Comparison of ENCODE assay signal across 8 cellular contexts in the genomic region with DNA sequence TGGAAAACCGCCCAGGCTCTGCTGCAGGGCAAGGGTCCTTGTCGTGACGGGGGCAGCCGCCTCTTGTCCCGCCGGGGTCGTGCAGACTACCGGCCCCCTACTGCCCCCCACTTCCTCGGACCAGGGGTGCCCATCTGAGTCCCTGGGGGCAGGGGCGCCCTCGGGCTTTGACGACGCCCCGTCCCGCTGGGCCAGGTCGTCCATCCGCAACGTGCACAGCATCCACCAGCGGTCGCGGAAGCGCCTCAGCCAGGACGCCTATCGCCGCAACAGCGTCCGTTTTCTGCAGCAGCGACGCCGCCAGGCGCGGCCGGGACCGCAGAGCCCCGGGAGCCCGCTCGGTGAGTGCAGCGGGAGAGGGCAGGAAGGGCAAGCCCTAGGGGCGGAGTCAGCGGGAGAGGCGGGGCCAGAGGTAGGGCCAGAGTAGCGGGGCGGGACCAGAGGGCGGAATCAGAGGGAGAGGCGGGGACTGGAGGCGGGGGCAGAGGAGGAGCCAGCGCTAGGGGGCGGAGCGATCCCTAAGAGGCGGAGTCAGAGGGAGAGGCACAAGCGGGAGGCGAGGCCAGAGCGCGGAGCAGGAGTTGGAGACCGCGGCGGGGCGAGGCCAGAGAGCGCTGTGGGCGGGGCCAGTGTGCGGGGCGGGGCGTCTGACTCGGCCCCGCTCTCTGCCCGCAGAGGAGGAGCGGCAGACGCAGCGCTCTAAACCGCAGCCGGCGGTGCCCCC.
A peak's percentile ranks its signal among the peaks of the same experiment; 100 is the strongest.
DNase-seq lines count a peak whose midpoint lies in the region; ATAC-seq and TF ChIP-seq lines count a peak whose summit lies in the region.
"Not testable (repeated sequence)": the region's sequence is repeated elsewhere in the genome, so short reads cannot be mapped to it uniquely, and the experiment has no call there.

No MANE protein-coding gene starts in this region.

- not testable (repeated sequence) for H3K4me1 Mint-ChIP-seq in activated B cell treated with CpG ODN at 0.5 μM for 24 hours; osteocyte (ENCODE audit: unreplicated experiment)

- H3K27me3 Mint-ChIP-seq in activated B cell treated with CpG ODN at 0.5 μM for 24 hours; osteocyte (ENCODE audit: unreplicated experiment): not testable (repeated sequence)

- H3K79me2 ChIP-seq in DOHH2 (ENCODE audit: control insufficient read depth, low read length): not testable (repeated sequence)

- H3K9me3 Mint-ChIP-seq in activated B cell treated with CpG ODN at 0.5 μM for 24 hours; osteocyte (ENCODE audit: unreplicated experiment): not testable (repeated sequence)

- not testable (repeated sequence) for H3K4me3 Mint-ChIP-seq in activated B cell treated with CpG ODN at 0.5 μM for 24 hours; osteocyte (ENCODE audit: unreplicated experiment)

- H3K27ac Mint-ChIP-seq in activated B cell treated with CpG ODN at 0.5 μM for 24 hours; osteocyte (ENCODE audit: unreplicated experiment): not testable (repeated sequence)

- CTCF ChIA-PET in activated B cell treated with CpG ODN at 0.5 μM for 24 hours (lab: Charles Lee): not testable (repeated sequence)

- H3K9me2 ChIP-seq in DOHH2 (replicated peaks; ENCODE audit: control insufficient read depth, low read length): not testable (repeated sequence)

- DNase-seq in activated B cell treated with CpG ODN at 0.5 μM for 24 hours: peak; percentile 90
- DNase-seq in activated naive CD4-positive, alpha-beta T cell treated with Interleukin-2 at 50 U/mL for 16 hours: peak; percentile 91
- DNase-seq in Right ventricle myocardium inferior (ENCODE audit: missing footprints): peak; percentile 95
- peak; percentile 89 for DNase-seq in osteocyte (ENCODE audit: extremely low spot score, unreplicated experiment)
- peak; percentile 77 to 84 for DNase-seq in stimulated activated CD8-positive, alpha-beta memory T cell treated with anti-CD3 and anti-CD28 coated beads, Interleukin-4, amount 100 ng/mL, for 1 hour (ENCODE audit: low read depth in 2 of 2, low spot score in 1 of 2)

- not testable (repeated sequence) for H3F3A ChIP-seq in DOHH2 (ENCODE audit: control insufficient read depth, insufficient read depth)

- intact Hi-C loops in activated B cell treated with CpG ODN at 0.5 μM for 24 hours (cut with micrococcal nuclease); Right ventricle myocardium inferior (cut with DNase I): not testable (repeated sequence)

- peak; percentile 83 for ATAC-seq in GM21619 (IDR thresholded peaks at IDR 0.05; ENCODE audit: unreplicated experiment)
- ATAC-seq in HG03280 (IDR thresholded peaks at IDR 0.05; ENCODE audit: unreplicated experiment): peak; percentile 89
- peak; percentile 95 for ATAC-seq in activated B cell treated with CpG ODN at 0.5 μM for 24 hours (ENCODE audit: low read depth)
- ATAC-seq in Right ventricle myocardium inferior: peak; percentile 99

- H3K4me1 ChIP-seq in DOHH2 (ENCODE audit: control insufficient read depth, low read length): peaks cover 11% of the 10 kb centered on the region

- H3K27ac ChIP-seq in DOHH2 (ENCODE audit: low read depth, low read length): not testable (repeated sequence)

- POLR2A ChIA-PET in activated B cell treated with CpG ODN at 0.5 μM for 24 hours (lab: Charles Lee): not testable (repeated sequence)

- not testable (repeated sequence) for H3K9me3 ChIP-seq in DOHH2 (ENCODE audit: control insufficient read depth, insufficient read depth, low read length)

- H3K36me3 ChIP-seq in DOHH2 (ENCODE audit: control insufficient read depth, low read length): not testable (repeated sequence)

- H4K20me1 ChIP-seq in DOHH2 (ENCODE audit: control insufficient read depth, insufficient read depth, low read depth, low read length): not testable (repeated sequence)

- H3K4me2 ChIP-seq in DOHH2 (ENCODE audit: low read length): peak overlapping the region; percentile 43; the same call in 1 of the 2 replicates

- H3K4me3 ChIP-seq in DOHH2 (ENCODE audit: low read length): peak overlapping the region; percentile 35; the same call in 1 of the 2 replicates

- H3K36me3 Mint-ChIP-seq in activated B cell treated with CpG ODN at 0.5 μM for 24 hours (ENCODE audit: low read depth); osteocyte (ENCODE audit: unreplicated experiment): not testable (repeated sequence)

- TF ChIP-seq CTCF in DOHH2 (IDR thresholded peaks at IDR 0.05; ENCODE audit: low read depth, low read length, poor library complexity, severe bottlenecking); activated B cell treated with CpG ODN at 0.5 μM for 24 hours (IDR thresholded peaks at IDR 0.05); osteocyte (IDR thresholded peaks at IDR 0.05): not testable (repeated sequence)

- H3K27me3 ChIP-seq in DOHH2 (ENCODE audit: control insufficient read depth, low read length): not testable (repeated sequence)
